ENCODE assay signal across 24 cellular contexts in genomic region chr1:206554201-206554600, GRCh38. TPM values are rescaled to one million over a fixed set of nuclear protein-coding genes. Genes with fewer than 3 reads are reported as not detected.
DNase-seq lines count a peak whose midpoint lies in the region; ATAC-seq and TF ChIP-seq lines count a peak whose summit lies in the region.
"Had no signal": no experiment of that assay in that cellular context is flagged by ENCODE, and none has a peak within 500 bp of the region (broad histone marks: within the 10 kb centered on the region; RNA-seq: fewer than 3 reads in every experiment).

No MANE protein-coding gene starts in this region.

- H3K27me3 ChIP-seq in cardiac muscle cell (no peaks in the 10 kb centered on the region), gastrocnemius medialis (no peaks in the 10 kb centered on the region), MG63 (no peaks in the 10 kb centered on the region), upper lobe of left lung (no peaks in the 10 kb centered on the region)
- H3K27me3 ChIP-seq: neutrophil, thyroid gland had no signal

- H3K36me3 ChIP-seq in cardiac muscle cell (no peaks in the 10 kb centered on the region), gastrocnemius medialis (no peaks in the 10 kb centered on the region), MG63 (no peaks in the 10 kb centered on the region), upper lobe of left lung (no peaks in the 10 kb centered on the region)
- H3K36me3 ChIP-seq: prostate gland, thyroid gland had no signal

- peak overlapping the region; percentile 84 for H3K27ac ChIP-seq in cardiac muscle cell
- peak overlapping the region in 3 of 4 donors; percentile 52 to 81 (median 70) for H3K27ac ChIP-seq in gastrocnemius medialis
- peak overlapping the region in 1 of 4 donors; percentile 7 for H3K27ac ChIP-seq in upper lobe of left lung
- H3K27ac ChIP-seq: epithelial cell of prostate, SK-N-MC, thyroid gland had no signal

- ATAC-seq in Right ventricle myocardium inferior = no peak
- ATAC-seq in central memory CD8-positive, alpha-beta T cell (replicated peaks; ENCODE audit: extremely low read depth, poor library complexity, severe bottlenecking) = no peak
- ATAC-seq in gastrocnemius medialis = peak; percentile 40 to 71
- ATAC-seq in upper lobe of left lung (ENCODE audit: low FRiP score in 2 of 2) = no peak
- ATAC-seq: mucosa of descending colon; stimulated activated naive B cell treated with anti-CD40 and anti-IgM and Interleukin-4, amounts not matched to agents 10 μg/mL and 1 μg/mL and 100 μg/mL, for 72 hours had no signal

- peaks cover 19% of the 10 kb centered on the region for H3K36me3 Mint-ChIP-seq in central memory CD8-positive, alpha-beta T cell (ENCODE audit: insufficient read depth)

- no peak overlapping the region for H3K4me3 Mint-ChIP-seq in central memory CD8-positive, alpha-beta T cell
- H3K4me3 Mint-ChIP-seq: dendritic cell treated with granulocyte-macrophage colony-stimulating factor and Interleukin-4, amounts not matched to agents 40 ng/mL and 50 ng/mL, for 4 days; stimulated activated naive B cell treated with anti-CD40 and anti-IgM and Interleukin-4, amounts not matched to agents 10 μg/mL and 1 μg/mL and 100 μg/mL, for 72 hours had no signal

- peak overlapping the region; percentile 85 for H3K27ac Mint-ChIP-seq in central memory CD8-positive, alpha-beta T cell (ENCODE audit: low read depth)

- H3K4me1 Mint-ChIP-seq in central memory CD8-positive, alpha-beta T cell = peaks cover 67% of the 10 kb centered on the region

- TF ChIP-seq CTCF in cardiac muscle cell (IDR thresholded peaks at IDR 0.05; ENCODE audit: low read depth, low read length) (no peak), gastrocnemius medialis (IDR thresholded peaks at IDR 0.05 in 4 of 5, conservative IDR thresholded peaks at IDR 0.05 in 1 of 5) (no peak), upper lobe of left lung (IDR thresholded peaks at IDR 0.05) (no peak)

- H3K4me3 ChIP-seq in cardiac muscle cell = no peak overlapping the region
- no peak overlapping the region for H3K4me3 ChIP-seq in gastrocnemius medialis
- no peak overlapping the region for H3K4me3 ChIP-seq in MG63
- H3K4me3 ChIP-seq in upper lobe of left lung = no peak overlapping the region
- H3K4me3 ChIP-seq: mucosa of descending colon, prostate gland, SK-N-MC, thyroid gland had no signal

- H3K4me1 ChIP-seq in cardiac muscle cell (ENCODE audit: low read depth) = peaks cover 55% of the 10 kb centered on the region
- H3K4me1 ChIP-seq in gastrocnemius medialis = peaks cover 17 to 37% of the 10 kb centered on the region in 2 donors
- H3K4me1 ChIP-seq in upper lobe of left lung = peaks cover 37 to 76% (median 63%) of the 10 kb centered on the region in 4 donors
- H3K4me1 ChIP-seq: prostate gland had no signal

- H3K9me3 Mint-ChIP-seq in central memory CD8-positive, alpha-beta T cell = no peaks in the 10 kb centered on the region
- H3K9me3 Mint-ChIP-seq: dendritic cell treated with granulocyte-macrophage colony-stimulating factor and Interleukin-4, amounts not matched to agents 40 ng/mL and 50 ng/mL, for 4 days; stimulated activated naive B cell treated with anti-CD40 and anti-IgM and Interleukin-4, amounts not matched to agents 10 μg/mL and 1 μg/mL and 100 μg/mL, for 72 hours had no signal

- DNase-seq in cardiac muscle cell (ENCODE audit: low read depth in 1 of 2, low spot score in 1 of 2) = peak in 1 of 2 donors; percentile 15
- DNase-seq in Right ventricle myocardium inferior (ENCODE audit: missing footprints) = no peak
- peak; percentile 53 for DNase-seq in OCI-M1 (lab: John Stamatoyannopoulos, UW)
- DNase-seq in central memory CD8-positive, alpha-beta T cell (ENCODE audit: low spot score in 2 of 2) = no peak
- DNase-seq in gastrocnemius medialis = peak in 1 of 2 donors; percentile 12
- no peak for DNase-seq in MG63
- no peak for DNase-seq in upper lobe of left lung
- DNase-seq in NCI-H2029 (lab: John Stamatoyannopoulos, UW) = no peak
- DNase-seq: activated effector memory CD4-positive, alpha-beta T cell treated with Interleukin-2 at 50 U/mL for 16 hours; amygdala; DMS79; HCEC 1CT; IMR-90; mucosa of descending colon; NCI-H1436; NCI-H510A treated with DMSO at 0.1 percent for 48 hours; stimulated activated naive B cell treated with anti-CD40 and anti-IgM and Interleukin-4, amounts not matched to agents 10 μg/mL and 1 μg/mL and 100 μg/mL, for 72 hours; T1000; thyroid gland had no signal

- intact Hi-C loops in Right ventricle myocardium inferior (cut with DNase I) = no loop called here
- intact Hi-C loops in gastrocnemius medialis (cut with DNase I; ENCODE audit: low total_unique reads) = loop anchor here (5.0 kb wide), 1 partner anchor 47 kb away; the partner anchor contains the start of gene RASSF5

- H3K27me3 Mint-ChIP-seq in central memory CD8-positive, alpha-beta T cell = no peaks in the 10 kb centered on the region
- H3K27me3 Mint-ChIP-seq: dendritic cell treated with granulocyte-macrophage colony-stimulating factor and Interleukin-4, amounts not matched to agents 40 ng/mL and 50 ng/mL, for 4 days; stimulated activated naive B cell treated with anti-CD40 and anti-IgM and Interleukin-4, amounts not matched to agents 10 μg/mL and 1 μg/mL and 100 μg/mL, for 72 hours had no signal

- H3K9me3 ChIP-seq in cardiac muscle cell (ENCODE audit: low read depth) (no peaks in the 10 kb centered on the region), gastrocnemius medialis (no peaks in the 10 kb centered on the region), MG63 (no peaks in the 10 kb centered on the region), upper lobe of left lung (no peaks in the 10 kb centered on the region)
- H3K9me3 ChIP-seq: mucosa of descending colon, neutrophil, prostate gland, thyroid gland had no signal

- 87 to 96% methylated on average over 3 of the region's 3 CpGs for WGBS in upper lobe of left lung, 2 donors

- in situ Hi-C loops in gastrocnemius medialis (cut with MboI; ENCODE audit: low sequenced_read_pairs in 4 of 4) = no loop called here

- TF ChIP-seq POLR2A in gastrocnemius medialis (IDR thresholded peaks at IDR 0.05) (no peak), upper lobe of left lung (IDR thresholded peaks at IDR 0.05) (no peak)

- no peak for TF ChIP-seq EP300 in upper lobe of left lung (IDR thresholded peaks at IDR 0.05)

RNA-seq across cellular contexts. Expression of gene RASSF5, which starts 46.9 kb away (rescaled TPM):
- total RNA-seq in cardiac muscle cell = 45.3 and 50.7 TPM in 2 replicates
- 40.9 and 42.0 TPM in 2 replicates for polyA plus RNA-seq in cardiac muscle cell
- 5.3 TPM for total RNA-seq in Right ventricle myocardium inferior
- 10 to 100 TPM in 2 of 4 donors, 1 to 10 TPM in 2; 5.9 to 15.9 (median 9.4) TPM for total RNA-seq in gastrocnemius medialis
- total RNA-seq in MG63 (2014; rRNA removed; shearing (Covaris generic); ENCODE audit: low replicate concordance) = 0.12 and 1.3 TPM in 2 replicates
- total RNA-seq in upper lobe of left lung = 10 to 100 TPM; 47.2 to 61.1 (median 54.9) TPM

RNA-seq across cellular contexts. Expression of gene EIF2D, which starts 58.1 kb away (rescaled TPM):
- total RNA-seq in cardiac muscle cell (46.1 and 67.2 TPM in 2 replicates), Right ventricle myocardium inferior (26.0 TPM), gastrocnemius medialis (10 to 100 TPM; 23.7 to 61.2 (median 38.6) TPM), upper lobe of left lung (10 to 100 TPM; 32.6 to 84.9 (median 45.4) TPM)
- polyA plus RNA-seq in cardiac muscle cell = 44.7 and 45.7 TPM in 2 replicates
- total RNA-seq in MG63 (2014; rRNA removed; shearing (Covaris generic); ENCODE audit: low replicate concordance) = 72.1 and 75.8 TPM in 2 replicates

Comparison
In these comparisons a context has a peak if more than half of its experiments do, and no peak if none do; other contexts are left out.
1. ATAC-seq: peak in gastrocnemius medialis (2 of 2); none in Right ventricle myocardium inferior (single experiment), central memory CD8-positive, alpha-beta T cell (single experiment) and upper lobe of left lung (0 of 2).